In genomic region chr15:80991446-80991845, GRCh38 we compare ENCODE assay signal across 9 cellular contexts. TPM values are rescaled to one million over a fixed set of nuclear protein-coding genes. Genes with fewer than 3 reads are reported as not detected.
DNase-seq lines count a peak whose midpoint lies in the region; ATAC-seq and TF ChIP-seq lines count a peak whose summit lies in the region.
"Had no signal": no experiment of that assay in that cellular context is flagged by ENCODE, and none has a peak within 500 bp of the region (broad histone marks: within the 10 kb centered on the region; RNA-seq: fewer than 3 reads in every experiment).

No MANE protein-coding gene starts in this region.

- CTCF ChIA-PET in activated CD4-positive, alpha-beta T cell treated with anti-CD3 and anti-CD28 coated beads for 36 hours (lab: Charles Lee): interaction anchor here (1.0 to 5.0 kb wide), 5 partner anchors 9 to 284 kb away, joined by 3 to 23 read pairs (median 7); partner anchors contain the start of gene TLNRD1
- CTCF ChIA-PET in activated CD4-positive, alpha-beta memory T cell treated with anti-CD3 and anti-CD28 coated beads, Interleukin-2, amount 10 ng/mL, durations not matched to agents 7 days and 5 days (lab: Charles Lee): interaction anchor here (0.5 to 2.2 kb wide), 11 partner anchors 9 to 857 kb away, joined by 3 to 31 read pairs (median 4); partner anchors contain the start of gene TLNRD1

- POLR2A ChIA-PET in activated CD4-positive, alpha-beta T cell treated with anti-CD3 and anti-CD28 coated beads for 36 hours (lab: Charles Lee): interaction anchor here (1.0 kb wide), 1 partner anchor 9 kb away, joined by 6 read pairs; the partner anchor contains the start of gene TLNRD1
- POLR2A ChIA-PET in activated CD4-positive, alpha-beta memory T cell treated with anti-CD3 and anti-CD28 coated beads, Interleukin-2, amount 10 ng/mL, durations not matched to agents 7 days and 5 days (lab: Charles Lee): interaction anchor here (0.8 to 3.4 kb wide), 7 partner anchors 9 to 302 kb away, joined by 3 to 81 read pairs (median 3); partner anchors contain the start of gene TLNRD1

- H3K36me3 Mint-ChIP-seq in activated CD4-positive, alpha-beta T cell treated with anti-CD3 and anti-CD28 coated beads for 36 hours (ENCODE audit: low read depth): peaks cover 10% of the 10 kb centered on the region
- H3K36me3 Mint-ChIP-seq in activated CD4-positive, alpha-beta memory T cell treated with anti-CD3 and anti-CD28 coated beads, Interleukin-2, amount 10 ng/mL, durations not matched to agents 7 days and 5 days (ENCODE audit: low read depth): peaks cover 25% of the 10 kb centered on the region

- no peaks in the 10 kb centered on the region for H3K27me3 Mint-ChIP-seq in activated CD4-positive, alpha-beta T cell treated with anti-CD3 and anti-CD28 coated beads for 36 hours
- no peaks in the 10 kb centered on the region for H3K27me3 Mint-ChIP-seq in activated CD4-positive, alpha-beta memory T cell treated with anti-CD3 and anti-CD28 coated beads, Interleukin-2, amount 10 ng/mL, durations not matched to agents 7 days and 5 days

- H3K4me3 Mint-ChIP-seq in activated CD4-positive, alpha-beta T cell treated with anti-CD3 and anti-CD28 coated beads for 36 hours: no peak overlapping the region
- peak overlapping the region; percentile 11 for H3K4me3 Mint-ChIP-seq in activated CD4-positive, alpha-beta memory T cell treated with anti-CD3 and anti-CD28 coated beads, Interleukin-2, amount 10 ng/mL, durations not matched to agents 7 days and 5 days

- H3K9me3 ChIP-seq in right atrium auricular region (no peaks in the 10 kb centered on the region), testis (no peaks in the 10 kb centered on the region)

- H3K4me1 Mint-ChIP-seq in activated CD4-positive, alpha-beta T cell treated with anti-CD3 and anti-CD28 coated beads for 36 hours: peaks cover 41% of the 10 kb centered on the region
- peaks cover 58% of the 10 kb centered on the region for H3K4me1 Mint-ChIP-seq in activated CD4-positive, alpha-beta memory T cell treated with anti-CD3 and anti-CD28 coated beads, Interleukin-2, amount 10 ng/mL, durations not matched to agents 7 days and 5 days

- H3K27ac ChIP-seq in right atrium auricular region (peak overlapping the region; percentile 93 to 94), testis (peak overlapping the region; percentile 53 to 97)
- H3K27ac ChIP-seq: C4-2B had no signal

- WGBS in testis, 2 donors: 56 to 58% methylated on average over 4 of the region's 4 CpGs

- DNase-seq in activated CD4-positive, alpha-beta T cell treated with anti-CD3 and anti-CD28 coated beads for 36 hours: peak; percentile 61
- DNase-seq in activated CD4-positive, alpha-beta T cell treated with anti-CD3 and anti-CD28 coated beads for 1 hour: no peak
- peak; percentile 64 for DNase-seq in activated CD4-positive, alpha-beta memory T cell treated with anti-CD3 and anti-CD28 coated beads, Interleukin-2, amount 10 ng/mL, durations not matched to agents 7 days and 5 days
- peak; percentile 83 for DNase-seq in right atrium auricular region (ENCODE audit: low spot score)
- peak; percentile 61 for DNase-seq in testis
- DNase-seq in activated CD4-positive, CD25-positive, alpha-beta regulatory T cell (lab: John Stamatoyannopoulos, UW): no peak
- DNase-seq in stimulated activated naive CD4-positive, alpha-beta T cell treated with Interleukin-2 at 50 U/mL for 16 hours (lab: John Stamatoyannopoulos, UW): no peak

- H3K4me3 ChIP-seq in right atrium auricular region (no peak overlapping the region), testis (no peak overlapping the region)

- intact Hi-C loops in activated CD4-positive, alpha-beta T cell treated with anti-CD3 and anti-CD28 coated beads for 36 hours (cut with DNase I, micrococcal nuclease): loop anchor here in 1 of 2 experiments (5.0 to 10.0 kb wide), 2 partner anchors 413 to 1546 kb away; no protein-coding TSS in a partner anchor
- intact Hi-C loops in testis (cut with DNase I; ENCODE audit: low total_unique reads): no loop called here

- no peak overlapping the region for H3K27ac Mint-ChIP-seq in activated CD4-positive, alpha-beta T cell treated with anti-CD3 and anti-CD28 coated beads for 36 hours
- H3K27ac Mint-ChIP-seq in activated CD4-positive, alpha-beta memory T cell treated with anti-CD3 and anti-CD28 coated beads, Interleukin-2, amount 10 ng/mL, durations not matched to agents 7 days and 5 days: peak overlapping the region; percentile 78

- TF ChIP-seq CTCF in right atrium auricular region (IDR thresholded peaks at IDR 0.05) (peak in 1 of 2 donors; percentile 25), testis (IDR thresholded peaks at IDR 0.05) (no peak)

- H3K27me3 ChIP-seq in right atrium auricular region (no peaks in the 10 kb centered on the region), testis (no peaks in the 10 kb centered on the region)

- peaks cover 0 to 45% of the 10 kb centered on the region in 2 donors for H3K4me1 ChIP-seq in right atrium auricular region
- H3K4me1 ChIP-seq in testis: peaks cover 10% of the 10 kb centered on the region

- H3K9me3 Mint-ChIP-seq in activated CD4-positive, alpha-beta T cell treated with anti-CD3 and anti-CD28 coated beads for 36 hours (ENCODE audit: low read depth): no peaks in the 10 kb centered on the region
- H3K9me3 Mint-ChIP-seq in activated CD4-positive, alpha-beta memory T cell treated with anti-CD3 and anti-CD28 coated beads, Interleukin-2, amount 10 ng/mL, durations not matched to agents 7 days and 5 days: peaks cover 3% of the 10 kb centered on the region

- H3K36me3 ChIP-seq in right atrium auricular region (no peaks in the 10 kb centered on the region), testis (ENCODE audit: low read depth, missing control alignments) (no peaks in the 10 kb centered on the region)

- peak; percentile 35 for ATAC-seq in activated CD4-positive, alpha-beta T cell treated with anti-CD3 and anti-CD28 coated beads for 36 hours
- no peak for ATAC-seq in GM18502 (IDR thresholded peaks at IDR 0.05; ENCODE audit: poor library complexity, unreplicated experiment)

- no peak for TF ChIP-seq POLR2A in testis (IDR thresholded peaks at IDR 0.05)

RNA-seq across cellular contexts. Expression of gene MESD, which starts 1.8 kb away (rescaled TPM):
- 10 to 100 TPM; 18.6 to 21.7 TPM for total RNA-seq in activated CD4-positive, alpha-beta T cell treated with anti-CD3 and anti-CD28 coated beads for 36 hours
- 10 to 100 TPM; 34.5 to 36.1 TPM for total RNA-seq in activated CD4-positive, alpha-beta memory T cell treated with anti-CD3 and anti-CD28 coated beads, Interleukin-2, amount 10 ng/mL, durations not matched to agents 7 days and 5 days
- total RNA-seq in right atrium auricular region: 10 to 100 TPM; 11.3 to 14.5 TPM
- total RNA-seq in testis: 10 to 100 TPM; 38.5 to 39.8 TPM
- polyA plus RNA-seq in testis (ENCODE audit: insufficient read depth, low read depth, low replicate concordance): 26.0 TPM

RNA-seq across cellular contexts. Expression of gene TLNRD1, which starts 9.3 kb away (rescaled TPM):
- 10 to 100 TPM; 11.2 to 16.9 TPM for total RNA-seq in activated CD4-positive, alpha-beta T cell treated with anti-CD3 and anti-CD28 coated beads for 36 hours
- total RNA-seq in activated CD4-positive, alpha-beta memory T cell treated with anti-CD3 and anti-CD28 coated beads, Interleukin-2, amount 10 ng/mL, durations not matched to agents 7 days and 5 days: 10 to 100 TPM; 47.1 to 48.8 TPM
- total RNA-seq in right atrium auricular region (10 to 100 TPM; 10.0 to 26.1 TPM), testis (10 to 100 TPM; 11.5 to 14.9 TPM)
- 2.6 TPM for polyA plus RNA-seq in testis (ENCODE audit: insufficient read depth, low read depth, low replicate concordance)

Comparison
In these comparisons a context has a peak if more than half of its experiments do, and no peak if none do; other contexts are left out.
1. DNase-seq: peak in activated CD4-positive, alpha-beta T cell treated with anti-CD3 and anti-CD28 coated beads for 36 hours (single experiment), activated CD4-positive, alpha-beta memory T cell treated with anti-CD3 and anti-CD28 coated beads, Interleukin-2, amount 10 ng/mL, durations not matched to agents 7 days and 5 days (single experiment), right atrium auricular region (single experiment) and testis (single experiment); none in activated CD4-positive, alpha-beta T cell treated with anti-CD3 and anti-CD28 coated beads for 1 hour (single experiment), activated CD4-positive, CD25-positive, alpha-beta regulatory T cell (0 of 4) and stimulated activated naive CD4-positive, alpha-beta T cell treated with Interleukin-2 at 50 U/mL for 16 hours (single experiment).